Comparison of ENCODE assay signal across 7 cellular contexts in genomic region chr12:43835656-43836454, GRCh38. TPM values are rescaled to one million over a fixed set of nuclear protein-coding genes. Genes with fewer than 3 reads are reported as not detected.
A peak's percentile ranks its signal among the peaks of the same experiment; 100 is the strongest.
DNase-seq lines count a peak whose midpoint lies in the region; ATAC-seq and TF ChIP-seq lines count a peak whose summit lies in the region.

TSS of gene TMEM117 (plus strand) at chr12:43836081.

- H3K4me1 Mint-ChIP-seq in HFFc6 (ENCODE audit: low read depth) = peaks cover 37% of the 10 kb centered on the region
- H3K4me1 Mint-ChIP-seq in chondrocyte (ENCODE audit: low read depth) = peaks cover 24% of the 10 kb centered on the region

- DNase-seq in HFFc6 (peak; percentile 26), NCI-H1092 (lab: John Stamatoyannopoulos, UW) (peak; percentile 63), chondrocyte (ENCODE audit: low spot score) (peak; percentile 89), left kidney (ENCODE audit: low read depth, low spot score) (peak; percentile 90)
- DNase-seq in activated CD4-positive, alpha-beta T cell treated with anti-CD3 and anti-CD28 coated beads for 24 hours (ENCODE audit: low read depth in 2 of 2) = peak; percentile 12 to 38
- DNase-seq in stimulated activated CD4-positive, alpha-beta T cell treated with anti-CD3 and anti-CD28 coated beads, Interleukin-2, amount 100 ng/mL, for 4 hours (ENCODE audit: low read depth) = peak; percentile 18

- H3K27me3 Mint-ChIP-seq in HFFc6 (ENCODE audit: insufficient read depth) (0 out of 2 replicates have a peak, but pooled peaks cover 4% of the 10 kb centered on the region), chondrocyte (ENCODE audit: low read depth) (no peaks in the 10 kb centered on the region)

- ATAC-seq in GM18502 (IDR thresholded peaks at IDR 0.05; ENCODE audit: poor library complexity, unreplicated experiment) = peak; percentile 76

- H3K9me3 Mint-ChIP-seq in HFFc6 (no peaks in the 10 kb centered on the region), chondrocyte (ENCODE audit: low read depth) (no peaks in the 10 kb centered on the region)

- H3K27ac Mint-ChIP-seq in HFFc6 = peak within 1 kb of the TSS; percentile 80
- peak within 1 kb of the TSS; percentile 88 for H3K27ac Mint-ChIP-seq in chondrocyte (ENCODE audit: unreplicated experiment)

- TF ChIP-seq CTCF in HFFc6 (IDR thresholded peaks at IDR 0.05) = no peak
- no peak for TF ChIP-seq CTCF in chondrocyte (IDR thresholded peaks at IDR 0.05)

- no peaks in the 10 kb centered on the region for H3K36me3 Mint-ChIP-seq in HFFc6 (ENCODE audit: low read depth)
- no peaks in the 10 kb centered on the region for H3K36me3 Mint-ChIP-seq in chondrocyte (ENCODE audit: low read depth)

- H3K4me3 Mint-ChIP-seq in HFFc6 (peak within 1 kb of the TSS; percentile 86), chondrocyte (ENCODE audit: unreplicated experiment) (peak within 1 kb of the TSS; percentile 74)

RNA-seq across cellular contexts. Expression of gene TMEM117, which starts in this region (rescaled TPM):
- total RNA-seq in HFFc6 (2021; fragmentation: NEBNext Ultra II Directional; extraction: Animal tissue kit (Norgen Biotek cat#: 25700)) = 1 to 10 TPM; 5.5 to 8.8 (median 7.0) TPM
- total RNA-seq in chondrocyte = 15.5 to 20.0 TPM (median 15.5 TPM) in 3 replicates

Comparison
In these comparisons a context has a peak if more than half of its experiments do, and no peak if none do; other contexts are left out.
1. Peak in every context shown above with its lines: DNase-seq and ATAC-seq.
2. DNase-seq: peak in every context shown above with its lines; median percentile 90 in left kidney; 89 in chondrocyte; 63 in NCI-H1092; 26 in HFFc6; 25 in activated CD4-positive, alpha-beta T cell treated with anti-CD3 and anti-CD28 coated beads for 24 hours; 18 in stimulated activated CD4-positive, alpha-beta T cell treated with anti-CD3 and anti-CD28 coated beads, Interleukin-2, amount 100 ng/mL, for 4 hours.